In the genomic region with DNA sequence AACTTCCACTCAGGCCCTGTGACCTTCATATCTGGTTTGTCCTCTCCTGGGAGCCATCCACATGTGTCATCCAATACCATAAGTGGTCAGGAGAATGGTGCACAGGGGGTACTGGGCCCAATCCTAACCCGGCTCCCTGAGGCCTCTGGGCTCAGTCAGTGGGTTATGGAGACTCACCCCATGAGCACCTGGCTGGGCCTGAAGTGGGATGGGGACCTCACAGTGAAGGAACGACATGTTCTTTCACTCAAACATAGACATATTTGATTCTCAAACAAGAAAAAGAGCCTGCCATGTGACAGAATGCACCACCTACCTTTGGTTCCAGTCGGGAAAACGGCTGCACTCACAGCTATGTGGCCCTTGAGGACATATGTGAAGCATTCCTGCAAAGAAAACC, we compare ENCODE assay signal across 19 cellular contexts.
"Had no signal": no experiment of that assay in that cellular context is flagged by ENCODE, and none has a peak within 500 bp of the region (broad histone marks: within the 10 kb centered on the region; RNA-seq: fewer than 3 reads in every experiment).

No MANE protein-coding gene starts in this region.

- H3K27ac Mint-ChIP-seq: effector memory CD8-positive, alpha-beta T cell; immature natural killer cell; stimulated activated memory B cell treated with anti-CD40 and anti-IgM and Interleukin-4, amounts not matched to agents 10 μg/mL and 1 μg/mL and 100 μg/mL, for 72 hours; stimulated activated naive CD8-positive, alpha-beta T cell treated with anti-CD3 and anti-CD28 coated beads, Interleukin-15, Interleukin-2, amounts not matched to agents 100 ng/mL and 50 ng/mL, for 24 hours; type B pancreatic cell had no signal

- H3K27me3 Mint-ChIP-seq: effector memory CD8-positive, alpha-beta T cell; naive thymus-derived CD8-positive, alpha-beta T cell; stimulated activated memory B cell treated with anti-CD40 and anti-IgM and Interleukin-4, amounts not matched to agents 10 μg/mL and 1 μg/mL and 100 μg/mL, for 72 hours; stimulated activated naive CD8-positive, alpha-beta T cell treated with anti-CD3 and anti-CD28 coated beads, Interleukin-15, Interleukin-2, amounts not matched to agents 100 ng/mL and 50 ng/mL, for 24 hours; type B pancreatic cell had no signal

- H3K9me3 Mint-ChIP-seq: effector memory CD8-positive, alpha-beta T cell; immature natural killer cell; naive thymus-derived CD8-positive, alpha-beta T cell; stimulated activated memory B cell treated with anti-CD40 and anti-IgM and Interleukin-4, amounts not matched to agents 10 μg/mL and 1 μg/mL and 100 μg/mL, for 72 hours; stimulated activated naive CD8-positive, alpha-beta T cell treated with anti-CD3 and anti-CD28 coated beads, Interleukin-15, Interleukin-2, amounts not matched to agents 100 ng/mL and 50 ng/mL, for 24 hours; type B pancreatic cell had no signal

- DNase-seq: cerebellar nuclear complex; cortex of kidney; effector memory CD8-positive, alpha-beta T cell; hypothalamus; immature natural killer cell; left ventricle myocardium superior; lower lobe of right lung; naive thymus-derived CD8-positive, alpha-beta T cell; occipital lobe; pancreas; retina; sigmoid colon; stimulated activated CD4-positive, alpha-beta T cell treated with anti-CD3 and anti-CD28 coated beads, Interleukin-2, amount 100 ng/mL, for 24 hours; stimulated activated CD4-positive, alpha-beta T cell treated with anti-CD3 and anti-CD28 coated beads, Interleukin-4, amount 100 ng/mL, for 24 hours; testis; tibial artery had no signal

- H3K4me3 Mint-ChIP-seq: effector memory CD8-positive, alpha-beta T cell; immature natural killer cell; naive thymus-derived CD8-positive, alpha-beta T cell; stimulated activated memory B cell treated with anti-CD40 and anti-IgM and Interleukin-4, amounts not matched to agents 10 μg/mL and 1 μg/mL and 100 μg/mL, for 72 hours; stimulated activated naive CD8-positive, alpha-beta T cell treated with anti-CD3 and anti-CD28 coated beads, Interleukin-15, Interleukin-2, amounts not matched to agents 100 ng/mL and 50 ng/mL, for 24 hours; type B pancreatic cell had no signal

- ATAC-seq: effector memory CD8-positive, alpha-beta T cell; left ventricle myocardium superior; lower lobe of right lung; naive thymus-derived CD8-positive, alpha-beta T cell; pancreas; stimulated activated memory B cell treated with anti-CD40 and anti-IgM and Interleukin-4, amounts not matched to agents 10 μg/mL and 1 μg/mL and 100 μg/mL, for 72 hours had no signal

- H3K4me1 Mint-ChIP-seq: immature natural killer cell; naive thymus-derived CD8-positive, alpha-beta T cell; stimulated activated memory B cell treated with anti-CD40 and anti-IgM and Interleukin-4, amounts not matched to agents 10 μg/mL and 1 μg/mL and 100 μg/mL, for 72 hours had no signal
